34 cellular contexts compared by ENCODE assay signal in the genomic region with DNA sequence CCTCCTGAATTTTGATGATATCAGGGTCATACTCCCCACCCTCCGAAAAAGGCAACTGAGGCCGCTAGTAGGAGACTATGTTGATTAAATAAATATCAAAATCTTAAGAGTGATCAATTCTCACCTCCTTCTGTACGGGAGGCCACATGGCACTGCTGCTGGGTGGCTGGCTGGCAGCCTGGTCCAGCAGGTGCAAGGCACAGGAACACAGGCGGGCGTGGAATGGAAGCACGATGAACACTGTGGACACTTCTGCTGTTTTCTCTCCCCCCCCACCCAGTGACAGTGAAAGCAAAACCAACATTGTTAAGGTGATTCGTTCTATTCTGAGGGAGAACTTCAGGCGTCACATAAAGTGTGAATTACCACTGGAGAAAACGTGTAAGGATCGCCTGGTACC. TPM values are rescaled to one million over a fixed set of nuclear protein-coding genes. Genes with fewer than 3 reads are reported as not detected.
DNase-seq lines count a peak whose midpoint lies in the region; ATAC-seq and TF ChIP-seq lines count a peak whose summit lies in the region.
"Had no signal": no experiment of that assay in that cellular context is flagged by ENCODE, and none has a peak within 500 bp of the region (broad histone marks: within the 10 kb centered on the region; RNA-seq: fewer than 3 reads in every experiment).

No MANE protein-coding gene starts in this region.

- H2AFZ ChIP-seq in PC-9 (no peak overlapping the region), neural progenitor cell (replicated peaks) (no peak overlapping the region)

- H3F3A ChIP-seq in PC-9 (ENCODE audit: insufficient read depth, low read depth) (peaks cover 22% of the 10 kb centered on the region), neural progenitor cell (ENCODE audit: low read depth) (peaks cover 8% of the 10 kb centered on the region)

- ATAC-seq in activated CD8-positive, alpha-beta T cell treated with anti-CD3 and anti-CD28 coated beads for 36 hours, result no peak
- no peak for ATAC-seq in activated CD8-positive, alpha-beta T cell treated with anti-CD3 and anti-CD28 coated beads, Interleukin-2, amount 10 ng/mL, durations not matched to agents 7 days and 5 days
- ATAC-seq: gastroesophageal sphincter; left lobe of liver; stimulated activated naive B cell treated with anti-CD40 and anti-IgM and Interleukin-4, amounts not matched to agents 10 μg/mL and 1 μg/mL and 100 μg/mL, for 72 hours had no signal

- no peaks in the 10 kb centered on the region for H3K9me3 Mint-ChIP-seq in activated CD8-positive, alpha-beta T cell treated with anti-CD3 and anti-CD28 coated beads for 36 hours
- H3K9me3 Mint-ChIP-seq in activated CD8-positive, alpha-beta T cell treated with anti-CD3 and anti-CD28 coated beads, Interleukin-2, amount 10 ng/mL, durations not matched to agents 7 days and 5 days (ENCODE audit: insufficient read depth), result no peaks in the 10 kb centered on the region
- H3K9me3 Mint-ChIP-seq in neural progenitor cell, result no peaks in the 10 kb centered on the region
- H3K9me3 Mint-ChIP-seq: activated naive CD4-positive, alpha-beta T cell treated with anti-CD3 and anti-CD28 coated beads for 36 hours; activated T-helper 1 cell treated with anti-CD3 and anti-CD28 coated beads, Interleukin-12 subunit alpha, Interleukin-12 subunit beta, Interleukin-2, Interleukin-4 antibody, amounts not matched to agents 30 ng/mL and 10 ng/mL and 1 ng/mL, durations not matched to agents 14 hours and 24 hours and 36 hours; brain; IgD-negative memory B cell; immature natural killer cell; stimulated activated naive B cell treated with anti-CD40 and anti-IgM and Interleukin-4, amounts not matched to agents 10 μg/mL and 1 μg/mL and 100 μg/mL, for 72 hours had no signal

- H3K27me3 Mint-ChIP-seq in activated CD8-positive, alpha-beta T cell treated with anti-CD3 and anti-CD28 coated beads for 36 hours, result no peaks in the 10 kb centered on the region
- no peaks in the 10 kb centered on the region for H3K27me3 Mint-ChIP-seq in activated CD8-positive, alpha-beta T cell treated with anti-CD3 and anti-CD28 coated beads, Interleukin-2, amount 10 ng/mL, durations not matched to agents 7 days and 5 days (ENCODE audit: low read depth)
- H3K27me3 Mint-ChIP-seq in neural progenitor cell (ENCODE audit: insufficient read depth, low read depth), result no peaks in the 10 kb centered on the region
- H3K27me3 Mint-ChIP-seq: brain; IgD-negative memory B cell; stimulated activated naive B cell treated with anti-CD40 and anti-IgM and Interleukin-4, amounts not matched to agents 10 μg/mL and 1 μg/mL and 100 μg/mL, for 72 hours had no signal

- peaks cover 16% of the 10 kb centered on the region for H3K4me1 ChIP-seq in PC-9 (replicated peaks; ENCODE audit: insufficient read depth)
- peaks cover 11% of the 10 kb centered on the region for H3K4me1 ChIP-seq in neural progenitor cell
- no peaks in the 10 kb centered on the region for H3K4me1 ChIP-seq in colonic mucosa

- no peaks in the 10 kb centered on the region for H3K9me2 ChIP-seq in PC-9 (ENCODE audit: insufficient read depth)

- BruUV-seq in PC-9 (replicated peaks; lab: Mats Ljungman, UMichigan), result no TSS peak

- peak overlapping the region; percentile 63; the same call in 1 of the 2 replicates for H3K27ac ChIP-seq in PC-9
- peak overlapping the region; percentile 74 for H3K27ac ChIP-seq in neural progenitor cell
- H3K27ac ChIP-seq in colonic mucosa, result no peak overlapping the region
- H3K27ac ChIP-seq: RWPE1 had no signal

- H3K4me3 ChIP-seq in PC-9 (no peak overlapping the region), neural progenitor cell (no peak overlapping the region), colonic mucosa (no peak overlapping the region)
- H3K4me3 ChIP-seq: gastroesophageal sphincter had no signal

- H3K9me3 ChIP-seq in PC-9 (ENCODE audit: insufficient read depth, low read depth) (no peaks in the 10 kb centered on the region), neural progenitor cell (ENCODE audit: low read depth) (no peaks in the 10 kb centered on the region), colonic mucosa (no peaks in the 10 kb centered on the region)
- H3K9me3 ChIP-seq: gastroesophageal sphincter had no signal

- intact Hi-C loops in activated CD8-positive, alpha-beta T cell treated with anti-CD3 and anti-CD28 coated beads for 36 hours (cut with micrococcal nuclease), result no loop called here
- intact Hi-C loops in PC-9 (cut with micrococcal nuclease; ENCODE audit: unreplicated experiment), result no loop called here
- intact Hi-C loops in colonic mucosa (cut with DNase I), result no loop called here

- H3K4me3 Mint-ChIP-seq in activated CD8-positive, alpha-beta T cell treated with anti-CD3 and anti-CD28 coated beads for 36 hours, result no peak overlapping the region
- H3K4me3 Mint-ChIP-seq in activated CD8-positive, alpha-beta T cell treated with anti-CD3 and anti-CD28 coated beads, Interleukin-2, amount 10 ng/mL, durations not matched to agents 7 days and 5 days, result no peak overlapping the region
- no peak overlapping the region for H3K4me3 Mint-ChIP-seq in neural progenitor cell
- H3K4me3 Mint-ChIP-seq: activated naive CD4-positive, alpha-beta T cell treated with anti-CD3 and anti-CD28 coated beads for 36 hours; activated T-helper 1 cell treated with anti-CD3 and anti-CD28 coated beads, Interleukin-12 subunit alpha, Interleukin-12 subunit beta, Interleukin-2, Interleukin-4 antibody, amounts not matched to agents 30 ng/mL and 10 ng/mL and 1 ng/mL, durations not matched to agents 14 hours and 24 hours and 36 hours; brain; IgD-negative memory B cell; stimulated activated naive B cell treated with anti-CD40 and anti-IgM and Interleukin-4, amounts not matched to agents 10 μg/mL and 1 μg/mL and 100 μg/mL, for 72 hours had no signal

- H3K36me3 ChIP-seq in PC-9 (ENCODE audit: low read depth), result peaks cover 11% of the 10 kb centered on the region
- H3K36me3 ChIP-seq in neural progenitor cell, result peaks cover 6% of the 10 kb centered on the region
- no peaks in the 10 kb centered on the region for H3K36me3 ChIP-seq in colonic mucosa

- H3K36me3 Mint-ChIP-seq in activated CD8-positive, alpha-beta T cell treated with anti-CD3 and anti-CD28 coated beads for 36 hours (ENCODE audit: low read depth), result peaks cover 36% of the 10 kb centered on the region
- peaks cover 30% of the 10 kb centered on the region for H3K36me3 Mint-ChIP-seq in activated CD8-positive, alpha-beta T cell treated with anti-CD3 and anti-CD28 coated beads, Interleukin-2, amount 10 ng/mL, durations not matched to agents 7 days and 5 days (ENCODE audit: low read depth)
- H3K36me3 Mint-ChIP-seq in neural progenitor cell, result peaks cover 38% of the 10 kb centered on the region

- H3K4me2 ChIP-seq in PC-9 (no peak overlapping the region), neural progenitor cell (no peak overlapping the region)

- peak overlapping the region; percentile 27 for H3K27ac Mint-ChIP-seq in activated CD8-positive, alpha-beta T cell treated with anti-CD3 and anti-CD28 coated beads for 36 hours
- H3K27ac Mint-ChIP-seq in activated CD8-positive, alpha-beta T cell treated with anti-CD3 and anti-CD28 coated beads, Interleukin-2, amount 10 ng/mL, durations not matched to agents 7 days and 5 days, result no peak overlapping the region
- no peak overlapping the region for H3K27ac Mint-ChIP-seq in neural progenitor cell
- H3K27ac Mint-ChIP-seq: activated naive CD4-positive, alpha-beta T cell treated with anti-CD3 and anti-CD28 coated beads for 36 hours; activated T-helper 1 cell treated with anti-CD3 and anti-CD28 coated beads, Interleukin-12 subunit alpha, Interleukin-12 subunit beta, Interleukin-2, Interleukin-4 antibody, amounts not matched to agents 30 ng/mL and 10 ng/mL and 1 ng/mL, durations not matched to agents 14 hours and 24 hours and 36 hours had no signal

- no peak for DNase-seq in activated CD8-positive, alpha-beta T cell treated with anti-CD3 and anti-CD28 coated beads for 36 hours
- no peak for DNase-seq in activated CD8-positive, alpha-beta T cell treated with anti-CD3 and anti-CD28 coated beads, Interleukin-2, amount 10 ng/mL, durations not matched to agents 7 days and 5 days
- DNase-seq in G401 (ENCODE audit: low spot score) (peak; percentile 71), PC-9 (no peak), neural progenitor cell (ENCODE audit: low spot score) (no peak), putamen (ENCODE audit: low spot score) (no peak), colonic mucosa (no peak)
- DNase-seq in stimulated activated CD4-positive, alpha-beta T cell treated with anti-CD3 and anti-CD28 coated beads, Interleukin-12 subunit alpha, Interleukin-12 subunit beta, amount 100 ng/mL, for 4 hours, result no peak
- DNase-seq: activated CD4-positive, CD25-positive, alpha-beta regulatory T cell; activated naive CD4-positive, alpha-beta T cell treated with anti-CD3 and anti-CD28 coated beads for 36 hours; amniotic stem cell; cerebellar nuclear complex; hypothalamus; immature natural killer cell; MV-4-11; NCI-H146; NCI-H446 treated with DMSO at 0.1 percent for 48 hours; NCI-H774; occipital lobe; stimulated activated naive B cell treated with anti-CD40 and anti-IgM and Interleukin-4, amounts not matched to agents 10 μg/mL and 1 μg/mL and 100 μg/mL, for 72 hours; T-helper 1 cell had no signal

- CTCF ChIA-PET in activated CD8-positive, alpha-beta T cell treated with anti-CD3 and anti-CD28 coated beads for 36 hours (lab: Charles Lee), result no interaction called here
- CTCF ChIA-PET in activated CD8-positive, alpha-beta T cell treated with anti-CD3 and anti-CD28 coated beads, Interleukin-2, amount 10 ng/mL, durations not matched to agents 7 days and 5 days (lab: Charles Lee), result no interaction called here
- CTCF ChIA-PET in PC-9 (lab: Charles Lee), result no interaction called here

- no peaks in the 10 kb centered on the region for H3K79me2 ChIP-seq in PC-9 (ENCODE audit: low read depth)
- H3K79me2 ChIP-seq in neural progenitor cell (ENCODE audit: low read depth), result no peaks in the 10 kb centered on the region

- TF ChIP-seq CTCF in activated CD8-positive, alpha-beta T cell treated with anti-CD3 and anti-CD28 coated beads for 36 hours (IDR thresholded peaks at IDR 0.05), result no peak
- no peak for TF ChIP-seq CTCF in PC-9 (conservative IDR thresholded peaks at IDR 0.05)
- TF ChIP-seq CTCF in neural progenitor cell (IDR thresholded peaks at IDR 0.05), result no peak
- TF ChIP-seq CTCF in colonic mucosa (IDR thresholded peaks at IDR 0.05), result no peak

- H3K27me3 ChIP-seq in PC-9 (ENCODE audit: insufficient read depth, low read depth) (no peaks in the 10 kb centered on the region), neural progenitor cell (no peaks in the 10 kb centered on the region), colonic mucosa (no peaks in the 10 kb centered on the region)
- H3K27me3 ChIP-seq: gastroesophageal sphincter had no signal

- POLR2A ChIA-PET in activated CD8-positive, alpha-beta T cell treated with anti-CD3 and anti-CD28 coated beads for 36 hours (lab: Charles Lee), result no interaction called here
- POLR2A ChIA-PET in activated CD8-positive, alpha-beta T cell treated with anti-CD3 and anti-CD28 coated beads, Interleukin-2, amount 10 ng/mL, durations not matched to agents 7 days and 5 days (lab: Charles Lee), result no interaction called here
- POLR2A ChIA-PET in PC-9 (lab: Charles Lee; ENCODE audit: unreplicated experiment), result no interaction called here

- H3K9ac ChIP-seq in neural progenitor cell (no peak overlapping the region), colonic mucosa (ENCODE audit: low read depth in 2 of 2, low read length in 2 of 2) (no peak overlapping the region)

- H3K4me1 Mint-ChIP-seq in activated CD8-positive, alpha-beta T cell treated with anti-CD3 and anti-CD28 coated beads for 36 hours (ENCODE audit: low read depth), result peaks cover 5% of the 10 kb centered on the region
- H3K4me1 Mint-ChIP-seq in activated CD8-positive, alpha-beta T cell treated with anti-CD3 and anti-CD28 coated beads, Interleukin-2, amount 10 ng/mL, durations not matched to agents 7 days and 5 days (ENCODE audit: low read depth), result no peaks in the 10 kb centered on the region
- peaks cover 15% of the 10 kb centered on the region for H3K4me1 Mint-ChIP-seq in neural progenitor cell
- H3K4me1 Mint-ChIP-seq: brain; IgD-negative memory B cell; stimulated activated naive B cell treated with anti-CD40 and anti-IgM and Interleukin-4, amounts not matched to agents 10 μg/mL and 1 μg/mL and 100 μg/mL, for 72 hours had no signal

- no peaks in the 10 kb centered on the region for H4K20me1 ChIP-seq in PC-9 (ENCODE audit: insufficient read depth)
- H4K20me1 ChIP-seq in neural progenitor cell (ENCODE audit: low read depth), result no peaks in the 10 kb centered on the region

- in situ Hi-C loops in G401 (cut with HindIII; ENCODE audit: low sequenced_read_pairs), result no loop called here

RNA-seq across cellular contexts. Expression of a gene that starts 9.7 kb away (rescaled TPM):
- total RNA-seq in activated CD8-positive, alpha-beta T cell treated with anti-CD3 and anti-CD28 coated beads for 36 hours, result not detected
- not detected for total RNA-seq in activated CD8-positive, alpha-beta T cell treated with anti-CD3 and anti-CD28 coated beads, Interleukin-2, amount 10 ng/mL, durations not matched to agents 7 days and 5 days
- not detected in 2 replicates for total RNA-seq in G401 (2014; rRNA removed; shearing (Covaris generic))
- total RNA-seq in PC-9 (2021), result not detected in 2 replicates
- not detected in 2 replicates for total RNA-seq in neural progenitor cell (ENCODE audit: low replicate concordance)
- total RNA-seq in colonic mucosa, result not detected
- total RNA-seq: activated naive CD4-positive, alpha-beta T cell treated with anti-CD3 and anti-CD28 coated beads for 36 hours; activated T-helper 1 cell treated with anti-CD3 and anti-CD28 coated beads, Interleukin-12 subunit alpha, Interleukin-12 subunit beta, Interleukin-2, Interleukin-4 antibody, amounts not matched to agents 30 ng/mL and 10 ng/mL and 1 ng/mL, durations not matched to agents 14 hours and 24 hours and 36 hours; Daoy; endothelial cell of umbilical vein; fibroblast of lung; left lobe of liver; occipital lobe; pulmonary artery endothelial cell; SK-MEL-5; temporal lobe; ureter had no signal
